ENCODE assay signal across 20 cellular contexts in genomic region chr3:125513490-125514115, GRCh38. TPM values are rescaled to one million over a fixed set of nuclear protein-coding genes. Genes with fewer than 3 reads are reported as not detected.
DNase-seq lines count a peak whose midpoint lies in the region; ATAC-seq, FAIRE-seq and TF ChIP-seq lines count a peak whose summit lies in the region.
"Had no signal": no experiment of that assay in that cellular context is flagged by ENCODE, and none has a peak within 500 bp of the region (broad histone marks: within the 10 kb centered on the region; RNA-seq: fewer than 3 reads in every experiment).

No MANE protein-coding gene starts in this region.

- no peak for TF ChIP-seq RAD21 in GM12878 (IDR thresholded peaks at IDR 0.05; ENCODE audit: insufficient read depth, low read depth, low read length)

- 90% methylated on average over 6 of the region's 6 CpGs for WGBS in GM12878 (ENCODE audit: insufficient coverage, insufficient replicate concordance, low lambda C conversion rate, missing lambda C conversion rate)
- WGBS in small intestine, 3 donors, result 49 to 62% (median 59%) methylated on average over 6 of the region's 6 CpGs
- WGBS in stomach, 5 donors, result 61 to 81% (median 72%) methylated on average over 6 of the region's 6 CpGs

- H3K27me3 ChIP-seq in GM12878 (replicated peaks in 1 of 2; ENCODE audit: control insufficient read depth in 2 of 2, insufficient read depth in 2 of 2, low read length in 1 of 2), result no peaks in the 10 kb centered on the region
- H3K27me3 ChIP-seq in small intestine (ENCODE audit: control insufficient read depth in 2 of 2, insufficient read depth in 2 of 2, low read length in 2 of 2), result no peaks in the 10 kb centered on the region
- no peaks in the 10 kb centered on the region for H3K27me3 ChIP-seq in stomach
- H3K27me3 ChIP-seq: BLaER1 had no signal

- ATAC-seq in GM12878, result no peak
- ATAC-seq in left colon, result peak; percentile 91
- no peak for ATAC-seq in GM21786 (IDR thresholded peaks at IDR 0.05; ENCODE audit: unreplicated experiment)
- ATAC-seq: HepG2 had no signal

- in situ Hi-C loops in GM12878 (cut with MboI), result no loop called here

- FAIRE-seq in GM12878 (lab: Jason Lieb, UNC) (no peak), small intestine (lab: Jason Lieb, UNC) (no peak)
- FAIRE-seq: G401.6, GM12892, HepG2, HTR-8/SVneo had no signal

- SMC1A ChIA-PET in GM12878 (lab: Charles Lee; ENCODE audit: uncharacterized antibody, unreplicated experiment), result interaction anchor here (0.7 to 2.1 kb wide), 5 partner anchors 9 to 73 kb away, joined by 3 to 6 read pairs (median 3); no protein-coding TSS in a partner anchor

- H3K9me3 ChIP-seq in GM12878 (replicated peaks; ENCODE audit: control insufficient read depth, insufficient read depth, low read length) (peaks cover 4% of the 10 kb centered on the region; the same call in 2 of the 3 replicates), small intestine (ENCODE audit: control insufficient read depth, low read depth) (no peaks in the 10 kb centered on the region), stomach (no peaks in the 10 kb centered on the region)

- peaks cover 2% of the 10 kb centered on the region for H3K9me3 Mint-ChIP-seq in activated T-cell treated with anti-CD3 and anti-CD28 coated beads, Interleukin-2, amount 50 U/mL, for 24 hours
- H3K9me3 Mint-ChIP-seq: H9 had no signal

- no peak overlapping the region for H3K4me3 Mint-ChIP-seq in activated T-cell treated with anti-CD3 and anti-CD28 coated beads, Interleukin-2, amount 50 U/mL, for 24 hours
- H3K4me3 Mint-ChIP-seq: H9 had no signal

- intact Hi-C loops in GM12878 (cut with micrococcal nuclease; ENCODE audit: unreplicated experiment) (no loop called here), left colon (cut with DNase I, micrococcal nuclease) (no loop called here), stomach (cut with DNase I; ENCODE audit: low total_unique reads) (no loop called here)

- H3K9ac ChIP-seq in GM12878 (ENCODE audit: control insufficient read depth, insufficient read depth, low read length), result no peak overlapping the region
- H3K9ac ChIP-seq: BLaER1 had no signal

- POLR2A ChIA-PET in GM12878 (lab: Charles Lee), result interaction anchor here (0.7 to 1.3 kb wide), 4 partner anchors 8 to 334 kb away, joined by 3 to 4 read pairs (median 4); no protein-coding TSS in a partner anchor

- peaks cover 73% of the 10 kb centered on the region for H3K79me2 ChIP-seq in GM12878 (ENCODE audit: control insufficient read depth, insufficient read depth, low read length)

- H3K27ac ChIP-seq in GM12878 (ENCODE audit: control insufficient read depth, insufficient read depth) (peak overlapping the region; percentile 84; the same call in 1 of the 2 replicates), small intestine (ENCODE audit: low read depth in 1 of 2, low read length in 1 of 2) (peak overlapping the region; percentile 54 to 60), stomach (peak overlapping the region in 1 of 5 donors; percentile 4)
- H3K27ac ChIP-seq: BLaER1 had no signal

- H3K4me3 ChIP-seq in GM12878, result no peak overlapping the region
- H3K4me3 ChIP-seq in small intestine (ENCODE audit: low read depth in 1 of 2, low read length in 2 of 2), result no peak overlapping the region
- no peak overlapping the region for H3K4me3 ChIP-seq in stomach
- H3K4me3 ChIP-seq: BLaER1 had no signal

- peaks cover 0 to 3% of the 10 kb centered on the region in 2 experiments; a peak in 1 of 4 replicates for H3K36me3 ChIP-seq in GM12878 (ENCODE audit: control insufficient read depth in 2 of 2, insufficient read depth in 2 of 2, low read length in 1 of 2)
- peaks cover 4 to 7% of the 10 kb centered on the region in 2 donors for H3K36me3 ChIP-seq in small intestine (ENCODE audit: control insufficient read depth in 2 of 2, insufficient read depth in 2 of 2, low read length in 2 of 2)
- H3K36me3 ChIP-seq in stomach, result peaks cover 6 to 58% (median 46%) of the 10 kb centered on the region in 4 donors

- H3K4me1 ChIP-seq in GM12878 (ENCODE audit: control insufficient read depth, insufficient read depth, low read length) (peaks cover 22% of the 10 kb centered on the region), small intestine (ENCODE audit: control insufficient read depth in 2 of 2, insufficient read depth in 1 of 2, low read depth in 1 of 2, low read length in 1 of 2) (peaks cover 5 to 6% of the 10 kb centered on the region in 2 donors), stomach (peaks cover 13 to 53% (median 36%) of the 10 kb centered on the region in 4 donors)

- no peaks in the 10 kb centered on the region for H3K27me3 Mint-ChIP-seq in activated T-cell treated with anti-CD3 and anti-CD28 coated beads, Interleukin-2, amount 50 U/mL, for 24 hours

- no peak for TF ChIP-seq POLR2A in GM12878 (IDR thresholded peaks at IDR 0.05; ENCODE audit: low read depth, low read length)
- TF ChIP-seq POLR2A in stomach (IDR thresholded peaks at IDR 0.05), result no peak

- DNase-seq in activated T-cell treated with anti-CD3 and anti-CD28 coated beads, Interleukin-2, amount 50 U/mL, for 24 hours, result no peak
- no peak for DNase-seq in activated T-cell treated with anti-CD3 and anti-CD28 coated beads, Interleukin-2, amount 50 U/mL, for 1 hour
- DNase-seq in GM12878 (ENCODE audit: low read depth, low spot score), result no peak
- peak in 1 of 2 donors; percentile 44 for DNase-seq in left colon
- peak; percentile 56 for DNase-seq in small intestine
- DNase-seq in stomach, result no peak
- DNase-seq in NCI-H1417 treated with DMSO at 0.1 percent for 48 hours (lab: John Stamatoyannopoulos, UW), result no peak
- DNase-seq: 8988T, AML-193, DMS 273 treated with DMSO at 0.1 percent for 48 hours, DMS79 treated with DMSO at 0.1 percent for 48 hours, EL, GOT3, H9 had no signal

- peaks cover 72% of the 10 kb centered on the region for H3K36me3 Mint-ChIP-seq in activated T-cell treated with anti-CD3 and anti-CD28 coated beads, Interleukin-2, amount 50 U/mL, for 24 hours (ENCODE audit: low read depth)

- H3K27ac Mint-ChIP-seq in activated T-cell treated with anti-CD3 and anti-CD28 coated beads, Interleukin-2, amount 50 U/mL, for 24 hours, result peak overlapping the region; percentile 57
- H3K27ac Mint-ChIP-seq: H9 had no signal

- H4K20me1 ChIP-seq in GM12878 (ENCODE audit: control insufficient read depth, insufficient read depth), result no peaks in the 10 kb centered on the region

- TF ChIP-seq EP300 in GM12878 (IDR thresholded peaks at IDR 0.05; ENCODE audit: borderline replicate concordance in 1 of 2, control insufficient read depth in 1 of 2, low read depth in 2 of 2, low read length in 2 of 2), result no peak
- TF ChIP-seq EP300 in stomach (IDR thresholded peaks at IDR 0.05), result no peak

- peaks cover 62% of the 10 kb centered on the region for H3K4me1 Mint-ChIP-seq in activated T-cell treated with anti-CD3 and anti-CD28 coated beads, Interleukin-2, amount 50 U/mL, for 24 hours (ENCODE audit: low read depth)
- H3K4me1 Mint-ChIP-seq: H9 had no signal

- CTCF ChIA-PET in GM12878 (lab: Yijun Ruan, JAX), result interaction anchor here (1.2 to 1.8 kb wide), 3 partner anchors 9 to 72 kb away, joined by 4 to 7 read pairs (median 6); no protein-coding TSS in a partner anchor

- no peak overlapping the region for H2AFZ ChIP-seq in GM12878 (ENCODE audit: control insufficient read depth, low read depth, low read length)

- BruUV-seq in GM12878 (replicated peaks; lab: Mats Ljungman, UMichigan), result no TSS peak

- H3K4me2 ChIP-seq in GM12878 (ENCODE audit: control insufficient read depth, insufficient read depth), result peak overlapping the region; percentile 21; the same call in 1 of the 2 replicates
- H3K4me2 ChIP-seq: BLaER1 had no signal

- RAD21 ChIA-PET in GM12878 (lab: Charles Lee; ENCODE audit: unreplicated experiment), result interaction anchor here (0.7 kb wide), 1 partner anchor 866 kb away, joined by 3 read pairs; no protein-coding TSS in a partner anchor

- TF ChIP-seq CTCF in GM12878 (IDR thresholded peaks at IDR 0.05 in 2 of 3, conservative IDR thresholded peaks at IDR 0.05 in 1 of 3; ENCODE audit: control insufficient read depth in 2 of 3, extremely low read depth in 1 of 3, insufficient read depth in 1 of 3, low read depth in 3 of 3, low read length in 3 of 3) (no peak), stomach (IDR thresholded peaks at IDR 0.05) (no peak)

TF ChIP-seq in GM12878, 131 proteins besides CTCF, POLR2A, EP300 and RAD21 (continues in another document):
- TF ChIP-seq BRCA1 (IDR thresholded peaks at IDR 0.05; ENCODE audit: low read depth, low read length), result no peak
- no peak for TF ChIP-seq MTA2 (IDR thresholded peaks at IDR 0.05; ENCODE audit: low read depth)
- TF ChIP-seq JUND (IDR thresholded peaks at IDR 0.05; ENCODE audit: low read depth, low read length), result no peak
- no peak for TF ChIP-seq IKZF1 (conservative IDR thresholded peaks at IDR 0.05)

RNA-seq across cellular contexts. Expression of gene SNX4, which starts 6.4 kb away (rescaled TPM):
- total RNA-seq in GM12878 (2013; cell fraction: nucleolus; rRNA removed), result 108 and 130 TPM in 2 replicates
- total RNA-seq in GM12878 (2014; rRNA removed) (49.0 and 62.2 TPM in 2 replicates), GM12878 (2014; rRNA removed; fragmentation: Illumina TruSeq; extraction: Trizol) (69.5 and 75.0 TPM in 2 replicates), GM12878 (2021) (67.1 and 68.2 TPM in 2 replicates), left colon (10 to 100 TPM; 53.2 to 56.6 TPM), stomach (10 to 100 TPM; 10.5 to 81.1 (median 49.2) TPM)
- 16.8 TPM for polyA plus RNA-seq in GM12878 (2011; ENCODE audit: low read depth)
- polyA plus RNA-seq in GM12878 (2011; rRNA removed) (57.6 and 92.4 TPM in 2 replicates), GM12878 (2014; fragmentation: Illumina TruSeq; extraction: Trizol) (63.4 and 83.0 TPM in 2 replicates), GM12878 (2014; fragmentation: Nextera tagmentation; extraction: Ambion mirVana) (10 to 100 TPM; 33.4 to 42.0 TPM), GM12878 (2014; rRNA removed) (43.2 and 51.1 TPM in 2 replicates), GM12878 (2016; fragmentation: Nextera tagmentation; extraction: Ambion mirVana) (10 to 100 TPM; 90.5 to 94.5 TPM), small intestine (10 to 100 TPM; 30.0 to 71.6 (median 52.7) TPM), stomach (10 to 100 TPM; 13.9 to 39.3 (median 25.2) TPM)
- 14.7 and 18.8 TPM in 2 replicates for polyA plus RNA-seq in GM12878 (2011; cell fraction: cytosol; rRNA removed)
- 15.3 and 16.6 TPM in 2 replicates for polyA plus RNA-seq in GM12878 (2011; cell fraction: nucleus; rRNA removed)
- polyA plus RNA-seq in GM12878 (2012), result 44.1 and 44.2 TPM in 2 replicates
- 41.0 and 59.3 TPM in 2 replicates for polyA minus RNA-seq in GM12878 (2011; rRNA and poly(A)+ RNA removed)
- polyA minus RNA-seq in GM12878 (2011; cell fraction: cytosol; rRNA and poly(A)+ RNA removed), result 13.5 and 19.5 TPM in 2 replicates
- 17.3 and 18.5 TPM in 2 replicates for polyA minus RNA-seq in GM12878 (2011; cell fraction: nucleus; rRNA and poly(A)+ RNA removed)
